In the genomic region with DNA sequence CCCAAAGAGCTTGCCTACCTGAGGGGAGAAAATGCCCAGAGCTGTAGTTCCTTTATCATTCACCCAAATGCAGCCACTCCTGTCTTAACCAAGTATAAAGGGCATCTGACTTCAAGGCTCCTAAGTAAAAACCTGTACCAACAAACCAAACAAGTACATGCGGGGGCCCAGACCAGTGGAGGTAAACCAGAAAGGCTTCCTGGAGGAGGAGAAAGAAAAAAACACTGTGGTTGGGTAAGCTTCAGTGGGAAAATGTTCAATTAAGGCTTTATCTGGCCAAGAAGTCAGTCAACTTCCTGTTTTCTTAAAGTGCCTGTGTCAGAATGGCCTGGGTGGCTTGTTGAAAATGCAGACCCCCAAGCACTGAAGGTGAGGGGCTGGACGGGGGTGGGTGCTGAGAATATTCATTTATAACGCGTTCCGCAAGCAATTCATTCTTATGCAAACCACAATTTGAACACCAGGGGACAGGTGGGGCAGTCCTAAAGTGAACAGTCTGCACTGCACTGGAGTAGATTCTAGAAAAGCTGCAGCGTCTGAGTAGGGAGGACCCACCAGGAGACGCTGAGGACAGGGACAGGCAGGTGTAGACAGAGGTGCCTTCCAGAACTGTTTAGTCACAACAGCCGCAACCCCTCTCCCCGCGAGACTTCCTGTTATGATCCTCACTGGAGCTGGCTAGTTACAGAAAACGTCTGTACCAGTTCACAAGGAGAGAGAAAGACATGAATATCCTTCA, we compare ENCODE assay signal across 8 cellular contexts.
DNase-seq lines count a peak whose midpoint lies in the region; ATAC-seq and TF ChIP-seq lines count a peak whose summit lies in the region.

No MANE protein-coding gene starts in this region.

- H3K27ac ChIP-seq in GM23338 (ENCODE audit: low read depth) = no peak overlapping the region

- H2AFZ ChIP-seq in GM23338 = peak overlapping the region; percentile 60; the same call in 1 of the 2 replicates

- H3K9me3 Mint-ChIP-seq in GM23338 = no peaks in the 10 kb centered on the region

- H3K36me3 ChIP-seq in GM23338 (ENCODE audit: insufficient read depth) = no peaks in the 10 kb centered on the region

- 0 out of 2 replicates have a peak, but pooled peaks cover 3% of the 10 kb centered on the region for H3K79me2 ChIP-seq in GM23338 (replicated peaks; ENCODE audit: insufficient read depth)

- H3K27ac Mint-ChIP-seq in GM23338 = no peak overlapping the region

- no peaks in the 10 kb centered on the region; the same call in 2 of the 3 replicates for H3K36me3 Mint-ChIP-seq in GM23338 (ENCODE audit: low read depth)

- H3K9me2 ChIP-seq in GM23338 (ENCODE audit: insufficient read depth) = no peaks in the 10 kb centered on the region

- no peaks in the 10 kb centered on the region for H4K20me1 ChIP-seq in GM23338 (replicated peaks; ENCODE audit: insufficient read depth)

- DNase-seq in AG08395 (ENCODE audit: low spot score) (peak; percentile 21), GM23338 (ENCODE audit: low spot score) (no peak), SHP77 (lab: John Stamatoyannopoulos, UW) (peak; percentile 36 to 64), fibroblast of pulmonary artery (ENCODE audit: low read depth) (peak; percentile 43), SK-N-DZ (ENCODE audit: low spot score) (no peak), amygdala (lab: John Stamatoyannopoulos, UW) (no peak), NCI-H2227 treated with DMSO at 0.1 percent for 48 hours (lab: John Stamatoyannopoulos, UW) (no peak)

- TF ChIP-seq CTCF in GM23338 (conservative IDR thresholded peaks at IDR 0.05; ENCODE audit: low read depth in 2 of 2) (no peak), fibroblast of pulmonary artery (IDR thresholded peaks at IDR 0.05; ENCODE audit: low read length, missing control alignments) (peak; percentile 21)

- H3K4me1 Mint-ChIP-seq in GM23338 = peaks cover 37% of the 10 kb centered on the region

- H3K4me3 ChIP-seq in GM23338 (no peak overlapping the region), fibroblast of pulmonary artery (replicated peaks; ENCODE audit: low read depth, low read length) (no peak overlapping the region)

- peak overlapping the region; percentile 62; the same call in 1 of the 2 replicates for H3K4me2 ChIP-seq in GM23338

- H3K4me3 Mint-ChIP-seq in GM23338 = no peak overlapping the region

- no peak for ATAC-seq in GM23338
- ATAC-seq in GM18870 (IDR thresholded peaks at IDR 0.05; ENCODE audit: unreplicated experiment) = no peak

- H3K27me3 Mint-ChIP-seq in GM23338 (ENCODE audit: insufficient read depth, low read depth, poor library complexity) = peaks cover 26% of the 10 kb centered on the region

- peaks cover 44% of the 10 kb centered on the region for H3K27me3 ChIP-seq in GM23338 (ENCODE audit: insufficient read depth)

- H3F3A ChIP-seq in GM23338 (replicated peaks; ENCODE audit: low read depth) = no peaks in the 10 kb centered on the region

- H3K4me1 ChIP-seq in GM23338 (ENCODE audit: insufficient read depth) = peaks cover 16% of the 10 kb centered on the region

TF ChIP-seq in GM23338, 12 proteins besides CTCF, POLR2A, EP300 and RAD21 (continues in another document):
- TF ChIP-seq, protein P1, sequence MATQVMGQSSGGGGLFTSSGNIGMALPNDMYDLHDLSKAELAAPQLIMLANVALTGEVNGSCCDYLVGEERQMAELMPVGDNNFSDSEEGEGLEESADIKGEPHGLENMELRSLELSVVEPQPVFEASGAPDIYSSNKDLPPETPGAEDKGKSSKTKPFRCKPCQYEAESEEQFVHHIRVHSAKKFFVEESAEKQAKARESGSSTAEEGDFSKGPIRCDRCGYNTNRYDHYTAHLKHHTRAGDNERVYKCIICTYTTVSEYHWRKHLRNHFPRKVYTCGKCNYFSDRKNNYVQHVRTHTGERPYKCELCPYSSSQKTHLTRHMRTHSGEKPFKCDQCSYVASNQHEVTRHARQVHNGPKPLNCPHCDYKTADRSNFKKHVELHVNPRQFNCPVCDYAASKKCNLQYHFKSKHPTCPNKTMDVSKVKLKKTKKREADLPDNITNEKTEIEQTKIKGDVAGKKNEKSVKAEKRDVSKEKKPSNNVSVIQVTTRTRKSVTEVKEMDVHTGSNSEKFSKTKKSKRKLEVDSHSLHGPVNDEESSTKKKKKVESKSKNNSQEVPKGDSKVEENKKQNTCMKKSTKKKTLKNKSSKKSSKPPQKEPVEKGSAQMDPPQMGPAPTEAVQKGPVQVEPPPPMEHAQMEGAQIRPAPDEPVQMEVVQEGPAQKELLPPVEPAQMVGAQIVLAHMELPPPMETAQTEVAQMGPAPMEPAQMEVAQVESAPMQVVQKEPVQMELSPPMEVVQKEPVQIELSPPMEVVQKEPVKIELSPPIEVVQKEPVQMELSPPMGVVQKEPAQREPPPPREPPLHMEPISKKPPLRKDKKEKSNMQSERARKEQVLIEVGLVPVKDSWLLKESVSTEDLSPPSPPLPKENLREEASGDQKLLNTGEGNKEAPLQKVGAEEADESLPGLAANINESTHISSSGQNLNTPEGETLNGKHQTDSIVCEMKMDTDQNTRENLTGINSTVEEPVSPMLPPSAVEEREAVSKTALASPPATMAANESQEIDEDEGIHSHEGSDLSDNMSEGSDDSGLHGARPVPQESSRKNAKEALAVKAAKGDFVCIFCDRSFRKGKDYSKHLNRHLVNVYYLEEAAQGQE (IDR thresholded peaks at IDR 0.05; ENCODE audit: unreplicated experiment) = no peak
- TF ChIP-seq NANOG (IDR thresholded peaks at IDR 0.05; ENCODE audit: borderline replicate concordance) = no peak
- no peak for TF ChIP-seq ZNF331 (CRISPR knock-in tag; IDR thresholded peaks at IDR 0.05; ENCODE audit: low read depth)
- TF ChIP-seq STAT1 (IDR thresholded peaks at IDR 0.05; ENCODE audit: unreplicated experiment) = no peak
- no peak for TF ChIP-seq JUNB (IDR thresholded peaks at IDR 0.05; ENCODE audit: unreplicated experiment)
- TF ChIP-seq ZNF114 (CRISPR knock-in tag; IDR thresholded peaks at IDR 0.05) = no peak
- TF ChIP-seq CREB1 (CRISPR knock-in tag; IDR thresholded peaks at IDR 0.05; ENCODE audit: low read depth) = no peak
- no peak for TF ChIP-seq EZH2phosphoT487 (IDR thresholded peaks at IDR 0.05; ENCODE audit: unreplicated experiment)
- no peak for TF ChIP-seq POLR2AphosphoS5 (IDR thresholded peaks at IDR 0.05; ENCODE audit: low read depth)
- no peak for TF ChIP-seq EZH2 (IDR thresholded peaks at IDR 0.05; ENCODE audit: low read depth, unreplicated experiment)
- TF ChIP-seq, protein P2, sequence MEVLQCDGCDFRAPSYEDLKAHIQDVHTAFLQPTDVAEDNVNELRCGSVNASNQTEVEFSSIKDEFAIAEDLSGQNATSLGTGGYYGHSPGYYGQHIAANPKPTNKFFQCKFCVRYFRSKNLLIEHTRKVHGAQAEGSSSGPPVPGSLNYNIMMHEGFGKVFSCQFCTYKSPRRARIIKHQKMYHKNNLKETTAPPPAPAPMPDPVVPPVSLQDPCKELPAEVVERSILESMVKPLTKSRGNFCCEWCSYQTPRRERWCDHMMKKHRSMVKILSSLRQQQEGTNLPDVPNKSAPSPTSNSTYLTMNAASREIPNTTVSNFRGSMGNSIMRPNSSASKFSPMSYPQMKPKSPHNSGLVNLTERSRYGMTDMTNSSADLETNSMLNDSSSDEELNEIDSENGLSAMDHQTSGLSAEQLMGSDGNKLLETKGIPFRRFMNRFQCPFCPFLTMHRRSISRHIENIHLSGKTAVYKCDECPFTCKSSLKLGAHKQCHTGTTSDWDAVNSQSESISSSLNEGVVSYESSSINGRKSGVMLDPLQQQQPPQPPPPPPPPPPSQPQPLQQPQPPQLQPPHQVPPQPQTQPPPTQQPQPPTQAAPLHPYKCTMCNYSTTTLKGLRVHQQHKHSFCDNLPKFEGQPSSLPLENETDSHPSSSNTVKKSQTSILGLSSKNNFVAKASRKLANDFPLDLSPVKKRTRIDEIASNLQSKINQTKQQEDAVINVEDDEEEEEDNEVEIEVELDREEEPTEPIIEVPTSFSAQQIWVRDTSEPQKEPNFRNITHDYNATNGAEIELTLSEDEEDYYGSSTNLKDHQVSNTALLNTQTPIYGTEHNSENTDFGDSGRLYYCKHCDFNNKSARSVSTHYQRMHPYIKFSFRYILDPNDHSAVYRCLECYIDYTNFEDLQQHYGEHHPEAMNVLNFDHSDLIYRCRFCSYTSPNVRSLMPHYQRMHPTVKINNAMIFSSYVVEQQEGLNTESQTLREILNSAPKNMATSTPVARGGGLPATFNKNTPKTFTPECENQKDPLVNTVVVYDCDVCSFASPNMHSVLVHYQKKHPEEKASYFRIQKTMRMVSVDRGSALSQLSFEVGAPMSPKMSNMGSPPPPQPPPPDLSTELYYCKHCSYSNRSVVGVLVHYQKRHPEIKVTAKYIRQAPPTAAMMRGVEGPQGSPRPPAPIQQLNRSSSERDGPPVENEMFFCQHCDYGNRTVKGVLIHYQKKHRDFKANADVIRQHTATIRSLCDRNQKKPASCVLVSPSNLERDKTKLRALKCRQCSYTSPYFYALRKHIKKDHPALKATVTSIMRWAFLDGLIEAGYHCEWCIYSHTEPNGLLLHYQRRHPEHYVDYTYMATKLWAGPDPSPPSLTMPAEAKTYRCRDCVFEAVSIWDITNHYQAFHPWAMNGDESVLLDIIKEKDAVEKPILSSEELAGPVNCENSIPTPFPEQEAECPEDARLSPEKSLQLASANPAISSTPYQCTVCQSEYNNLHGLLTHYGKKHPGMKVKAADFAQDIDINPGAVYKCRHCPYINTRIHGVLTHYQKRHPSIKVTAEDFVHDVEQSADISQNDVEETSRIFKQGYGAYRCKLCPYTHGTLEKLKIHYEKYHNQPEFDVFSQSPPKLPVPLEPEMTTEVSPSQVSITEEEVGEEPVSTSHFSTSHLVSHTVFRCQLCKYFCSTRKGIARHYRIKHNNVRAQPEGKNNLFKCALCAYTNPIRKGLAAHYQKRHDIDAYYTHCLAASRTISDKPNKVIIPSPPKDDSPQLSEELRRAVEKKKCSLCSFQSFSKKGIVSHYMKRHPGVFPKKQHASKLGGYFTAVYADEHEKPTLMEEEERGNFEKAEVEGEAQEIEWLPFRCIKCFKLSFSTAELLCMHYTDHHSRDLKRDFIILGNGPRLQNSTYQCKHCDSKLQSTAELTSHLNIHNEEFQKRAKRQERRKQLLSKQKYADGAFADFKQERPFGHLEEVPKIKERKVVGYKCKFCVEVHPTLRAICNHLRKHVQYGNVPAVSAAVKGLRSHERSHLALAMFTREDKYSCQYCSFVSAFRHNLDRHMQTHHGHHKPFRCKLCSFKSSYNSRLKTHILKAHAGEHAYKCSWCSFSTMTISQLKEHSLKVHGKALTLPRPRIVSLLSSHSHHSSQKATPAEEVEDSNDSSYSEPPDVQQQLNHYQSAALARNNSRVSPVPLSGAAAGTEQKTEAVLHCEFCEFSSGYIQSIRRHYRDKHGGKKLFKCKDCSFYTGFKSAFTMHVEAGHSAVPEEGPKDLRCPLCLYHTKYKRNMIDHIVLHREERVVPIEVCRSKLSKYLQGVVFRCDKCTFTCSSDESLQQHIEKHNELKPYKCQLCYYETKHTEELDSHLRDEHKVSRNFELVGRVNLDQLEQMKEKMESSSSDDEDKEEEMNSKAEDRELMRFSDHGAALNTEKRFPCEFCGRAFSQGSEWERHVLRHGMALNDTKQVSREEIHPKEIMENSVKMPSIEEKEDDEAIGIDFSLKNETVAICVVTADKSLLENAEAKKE (CRISPR knock-in tag; IDR thresholded peaks at IDR 0.05) = no peak

Comparison
In these comparisons a context has a peak if more than half of its experiments do, and no peak if none do; other contexts are left out.
1. DNase-seq: peak in AG08395 (single experiment), SHP77 (2 of 2) and fibroblast of pulmonary artery (single experiment); none in GM23338 (single experiment), SK-N-DZ (single experiment), amygdala (0 of 56) and NCI-H2227 treated with DMSO at 0.1 percent for 48 hours (single experiment).